ENCODE assay signal across 9 cellular contexts in genomic region chr6:155782320-155782730, GRCh38.
DNase-seq lines count a peak whose midpoint lies in the region; ATAC-seq and TF ChIP-seq lines count a peak whose summit lies in the region.
"Had no signal": no experiment of that assay in that cellular context is flagged by ENCODE, and none has a peak within 500 bp of the region (broad histone marks: within the 10 kb centered on the region; RNA-seq: fewer than 3 reads in every experiment).

No MANE protein-coding gene starts in this region.

- no peak overlapping the region for H3K4me3 ChIP-seq in GM12865 (ENCODE audit: low read depth, low read length)
- H3K4me3 ChIP-seq in esophagus (ENCODE audit: low read depth in 1 of 2, low read length in 2 of 2), result no peak overlapping the region

- no peaks in the 10 kb centered on the region for H3K9me3 ChIP-seq in esophagus (ENCODE audit: control insufficient read depth in 2 of 2, insufficient read depth in 1 of 2, low read depth in 1 of 2, low read length in 1 of 2)

- ATAC-seq in GM21360 (IDR thresholded peaks at IDR 0.05; ENCODE audit: unreplicated experiment), result no peak

- H3K4me1 ChIP-seq in esophagus (ENCODE audit: control insufficient read depth in 2 of 2, insufficient read depth in 2 of 2, low read length in 1 of 2), result peaks cover 0 to 2% of the 10 kb centered on the region in 2 donors

- intact Hi-C loops in posterior cingulate gyrus (cut with DNase I), result no loop called here

- no peak for TF ChIP-seq CTCF in GM12865 (IDR thresholded peaks at IDR 0.05; ENCODE audit: insufficient read depth, low read depth, low read length, missing control alignments)

- DNase-seq in GM12865 (ENCODE audit: low read depth) (peak; percentile 1), OCI-M1 (lab: John Stamatoyannopoulos, UW) (peak; percentile 44), pulmonary artery endothelial cell (ENCODE audit: low read depth, low spot score) (peak; percentile 93), posterior cingulate gyrus (no peak)
- DNase-seq in central memory CD4-positive, alpha-beta T cell, result no peak
- no peak for DNase-seq in activated CD8-positive, alpha-beta memory T cell treated with anti-CD3 and anti-CD28 coated beads, Interleukin-2, amount 50 U/mL, for 48 hours
- DNase-seq: activated naive CD8-positive, alpha-beta T cell treated with anti-CD3 and anti-CD28 coated beads, Interleukin-2, amount 10 ng/mL, durations not matched to agents 7 days and 5 days had no signal

- H3K27me3 ChIP-seq in esophagus (ENCODE audit: control insufficient read depth in 1 of 2, insufficient read depth in 2 of 2, low read length in 2 of 2), result no peaks in the 10 kb centered on the region

- no peaks in the 10 kb centered on the region for H3K36me3 ChIP-seq in esophagus (ENCODE audit: control insufficient read depth in 2 of 2, insufficient read depth in 2 of 2, low read length in 1 of 2)

- H3K27ac ChIP-seq in esophagus (ENCODE audit: low read depth in 2 of 2, low read length in 1 of 2), result peak overlapping the region; percentile 7 to 9

Comparison
In these comparisons a context has a peak if more than half of its experiments do, and no peak if none do; other contexts are left out.
1. DNase-seq: peak in GM12865 (single experiment), OCI-M1 (single experiment) and pulmonary artery endothelial cell (single experiment); none in central memory CD4-positive, alpha-beta T cell (single experiment), activated CD8-positive, alpha-beta memory T cell treated with anti-CD3 and anti-CD28 coated beads, Interleukin-2, amount 50 U/mL, for 48 hours (single experiment) and posterior cingulate gyrus (0 of 10).